ENCODE assay signal across 13 cellular contexts in genomic region chr7:134695321-134695860, GRCh38. TPM values are rescaled to one million over a fixed set of nuclear protein-coding genes. Genes with fewer than 3 reads are reported as not detected.
A peak's percentile ranks its signal among the peaks of the same experiment; 100 is the strongest.
DNase-seq lines count a peak whose midpoint lies in the region; ATAC-seq and TF ChIP-seq lines count a peak whose summit lies in the region.
"Had no signal": no experiment of that assay in that cellular context is flagged by ENCODE, and none has a peak within 500 bp of the region (broad histone marks: within the 10 kb centered on the region; RNA-seq: fewer than 3 reads in every experiment).

No MANE protein-coding gene starts in this region.

- H3K9me3 ChIP-seq in SJSA1 (replicated peaks) (no peaks in the 10 kb centered on the region), fibroblast of lung (ENCODE audit: control insufficient read depth, insufficient read depth, low read depth, low read length) (no peaks in the 10 kb centered on the region)

- H2AFZ ChIP-seq in fibroblast of lung (ENCODE audit: low read length) = peak overlapping the region; percentile 30

- no peaks in the 10 kb centered on the region for H3K27me3 ChIP-seq in SJSA1 (replicated peaks)
- no peaks in the 10 kb centered on the region for H3K27me3 ChIP-seq in fibroblast of lung (ENCODE audit: control insufficient read depth, insufficient read depth, low read length)
- H3K27me3 ChIP-seq: dorsolateral prefrontal cortex had no signal

- peaks cover 75% of the 10 kb centered on the region for H3K4me1 ChIP-seq in SJSA1 (replicated peaks)
- H3K4me1 ChIP-seq in fibroblast of lung (ENCODE audit: control insufficient read depth, extremely low read depth, insufficient read depth, low read length) = peaks cover 25% of the 10 kb centered on the region

- peak; percentile 74 for DNase-seq in AG08395 (ENCODE audit: low spot score)
- DNase-seq in SJSA1 (ENCODE audit: low read depth in 1 of 2, low spot score in 2 of 2) = peak; percentile 56 to 68
- DNase-seq in fibroblast of lung (ENCODE audit: low read depth in 2 of 2) = peak in 1 of 2 donors; percentile 63
- peak; percentile 11 for DNase-seq in retina
- no peak for DNase-seq in NCI-H1092 treated with DMSO at 0.1 percent for 48 hours (lab: John Stamatoyannopoulos, UW)
- no peak for DNase-seq in hypothalamus (lab: John Stamatoyannopoulos, UW)
- no peak for DNase-seq in middle frontal gyrus (ENCODE audit: extremely low spot score, low spot score)
- DNase-seq: activated CD8-positive, alpha-beta memory T cell treated with anti-CD3 and anti-CD28 coated beads for 24 hours; activated naive CD4-positive, alpha-beta T cell; dorsolateral prefrontal cortex; midbrain; OCI-M1 had no signal

- H3K4me3 ChIP-seq in SJSA1 (no peak overlapping the region), fibroblast of lung (replicated peaks in 1 of 4; ENCODE audit: control extremely low read depth in 1 of 4, insufficient read depth in 1 of 4, low read depth in 3 of 4, low read length in 4 of 4) (no peak overlapping the region)
- H3K4me3 ChIP-seq: dorsolateral prefrontal cortex had no signal

- no peak for ATAC-seq in GM21381 (IDR thresholded peaks at IDR 0.05; ENCODE audit: unreplicated experiment)

- peak overlapping the region; percentile 27 for H3K9ac ChIP-seq in fibroblast of lung (ENCODE audit: insufficient read depth, low read length)

- no peaks in the 10 kb centered on the region for H4K20me1 ChIP-seq in fibroblast of lung (ENCODE audit: control insufficient read depth, extremely low read depth, insufficient read depth, low read length)

- no peaks in the 10 kb centered on the region for H3K36me3 ChIP-seq in SJSA1
- no peaks in the 10 kb centered on the region for H3K36me3 ChIP-seq in fibroblast of lung (ENCODE audit: control insufficient read depth, insufficient read depth, low read length)

- H3K79me2 ChIP-seq in fibroblast of lung (ENCODE audit: control insufficient read depth, insufficient read depth, low read length) = no peaks in the 10 kb centered on the region

- TF ChIP-seq CTCF in fibroblast of lung (conservative IDR thresholded peaks at IDR 0.05 in 1 of 2, IDR thresholded peaks at IDR 0.05 in 1 of 2; ENCODE audit: low read depth in 1 of 2, low read length in 2 of 2) = no peak

- H3K4me2 ChIP-seq in fibroblast of lung (ENCODE audit: extremely low read depth, insufficient read depth, low read length) = peak overlapping the region; percentile 29

- H3K27ac ChIP-seq in SJSA1 = peak overlapping the region; percentile 57
- peak overlapping the region; percentile 72 for H3K27ac ChIP-seq in fibroblast of lung (ENCODE audit: insufficient read depth, low read length)

RNA-seq across cellular contexts. Expression of gene BPGM, which starts 48.7 kb away (rescaled TPM):
- total RNA-seq in SJSA1 (2014; rRNA removed; shearing (Covaris generic)) = 43.7 and 45.4 TPM in 2 replicates
- total RNA-seq in fibroblast of lung = 19.0 and 25.8 TPM in 2 replicates
- polyA plus RNA-seq in fibroblast of lung = 24.0 and 29.7 TPM in 2 replicates
- 13.7 and 16.8 TPM in 2 replicates for polyA plus RNA-seq in fibroblast of lung (2012)
- polyA minus RNA-seq in fibroblast of lung (ENCODE audit: low replicate concordance) = 1.6 TPM in 1 of 2 replicates, not detected in the other

Comparison
In these comparisons a context has a peak if more than half of its experiments do, and no peak if none do; other contexts are left out.
1. DNase-seq: peak in AG08395 (single experiment), SJSA1 (2 of 2) and retina (single experiment); none in NCI-H1092 treated with DMSO at 0.1 percent for 48 hours (single experiment), hypothalamus (0 of 51) and middle frontal gyrus (single experiment).